29 cellular contexts compared by ENCODE assay signal in genomic region chr10:81831060-81831459, GRCh38. TPM values are rescaled to one million over a fixed set of nuclear protein-coding genes. Genes with fewer than 3 reads are reported as not detected.
"Had no signal": no experiment of that assay in that cellular context is flagged by ENCODE, and none has a peak within 500 bp of the region (broad histone marks: within the 10 kb centered on the region; RNA-seq: fewer than 3 reads in every experiment).

No MANE protein-coding gene starts in this region.

- H3K4me1 ChIP-seq: ascending aorta had no signal

- H3K27ac ChIP-seq: ascending aorta, cardiac muscle cell, VCaP had no signal

- H3K9me3 ChIP-seq: ascending aorta had no signal

- ATAC-seq: activated CD8-positive, alpha-beta memory T cell treated with anti-CD3 and anti-CD28 coated beads, Interleukin-2, amount 10 ng/mL, durations not matched to agents 7 days and 5 days; activated CD8-positive, alpha-beta T cell treated with anti-CD3 and anti-CD28 coated beads, Interleukin-2, amount 10 ng/mL, durations not matched to agents 7 days and 5 days; activated naive CD8-positive, alpha-beta T cell treated with anti-CD3 and anti-CD28 coated beads, Interleukin-2, amount 50 U/mL, for 24 hours had no signal

- H3K27me3 ChIP-seq: ascending aorta, cardiac muscle cell had no signal

- DNase-seq: activated B cell treated with CpG ODN at 0.5 μM for 24 hours; activated CD4-positive, alpha-beta memory T cell treated with anti-CD3 and anti-CD28 coated beads, Interleukin-2, amount 10 ng/mL, durations not matched to agents 7 days and 5 days; activated CD4-positive, alpha-beta T cell treated with anti-CD3 and anti-CD28 coated beads for 48 hours; activated CD4-positive, alpha-beta T cell treated with anti-CD3 and anti-CD28 coated beads, Interleukin-2, amount 10 ng/mL, durations not matched to agents 7 days and 5 days; activated CD4-positive, alpha-beta T cell treated with anti-CD3 and anti-CD28 coated beads, Interleukin-2, amount 50 U/mL, for 48 hours; activated CD4-positive, CD25-positive, alpha-beta regulatory T cell treated with anti-CD3 and anti-CD28 coated beads, Interleukin-2, amount 50 U/mL, for 72 hours; activated CD8-positive, alpha-beta memory T cell treated with anti-CD3 and anti-CD28 coated beads for 24 hours; activated CD8-positive, alpha-beta memory T cell treated with anti-CD3 and anti-CD28 coated beads, Interleukin-2, amount 10 ng/mL, durations not matched to agents 7 days and 5 days; activated CD8-positive, alpha-beta memory T cell treated with anti-CD3 and anti-CD28 coated beads, Interleukin-2, amount 50 U/mL, for 48 hours; activated CD8-positive, alpha-beta T cell treated with anti-CD3 and anti-CD28 coated beads, Interleukin-2, amount 10 ng/mL, durations not matched to agents 7 days and 5 days; activated effector memory CD4-positive, alpha-beta T cell treated with Interleukin-2 at 50 U/mL for 16 hours; activated gamma-delta T cell; activated naive CD4-positive, alpha-beta T cell treated with anti-CD3 and anti-CD28 coated beads, Interleukin-2, amount 10 ng/mL, durations not matched to agents 7 days and 5 days; activated naive CD4-positive, alpha-beta T cell treated with Interleukin-2 at 50 U/mL for 16 hours; activated naive CD8-positive, alpha-beta T cell treated with anti-CD3 and anti-CD28 coated beads, Interleukin-2, amount 10 ng/mL, durations not matched to agents 7 days and 5 days; activated naive CD8-positive, alpha-beta T cell treated with anti-CD3 and anti-CD28 coated beads, Interleukin-2, amount 50 U/mL, for 24 hours; activated T-cell treated with anti-CD3 and anti-CD28 coated beads, Interleukin-2, amount 50 U/mL, for 24 hours; activated T-cell treated with anti-CD3 and anti-CD28 coated beads, Interleukin-2, amount 50 U/mL, for 48 hours; amygdala; anterior cingulate cortex; central memory CD4-positive, alpha-beta T cell; T-helper 1 cell; T-helper 2 cell; T-helper 9 cell had no signal

- H3K36me3 ChIP-seq: ascending aorta, cardiac muscle cell had no signal

- H3K4me3 ChIP-seq: ascending aorta, cardiac muscle cell had no signal

RNA-seq across cellular contexts. Expression of gene NRG3, which starts 43.9 kb away (rescaled TPM):
- total RNA-seq: activated B cell treated with CpG ODN at 0.5 μM for 24 hours; activated CD4-positive, alpha-beta memory T cell treated with anti-CD3 and anti-CD28 coated beads, Interleukin-2, amount 10 ng/mL, durations not matched to agents 7 days and 5 days; activated CD4-positive, alpha-beta T cell treated with anti-CD3 and anti-CD28 coated beads, Interleukin-2, amount 10 ng/mL, durations not matched to agents 7 days and 5 days; activated CD8-positive, alpha-beta memory T cell treated with anti-CD3 and anti-CD28 coated beads, Interleukin-2, amount 10 ng/mL, durations not matched to agents 7 days and 5 days; activated CD8-positive, alpha-beta T cell treated with anti-CD3 and anti-CD28 coated beads, Interleukin-2, amount 10 ng/mL, durations not matched to agents 7 days and 5 days; activated naive CD8-positive, alpha-beta T cell treated with anti-CD3 and anti-CD28 coated beads, Interleukin-2, amount 10 ng/mL, durations not matched to agents 7 days and 5 days; activated T-helper 2 cell treated with anti-CD3 and anti-CD28 coated beads, Interferon-gamma antibody, Interleukin-2, Interleukin-4, amounts not matched to agents 10 μg/mL and 5 μg/mL and 100 μg/mL, durations not matched to agents 14 hours and 24 hours and 36 hours; bronchial epithelial cell had no signal
